Comparison of ENCODE assay signal across 34 cellular contexts in genomic region chr16:24617502-24617901, GRCh38.
"Had no signal": no experiment of that assay in that cellular context is flagged by ENCODE, and none has a peak within 500 bp of the region (broad histone marks: within the 10 kb centered on the region; RNA-seq: fewer than 3 reads in every experiment).

No MANE protein-coding gene starts in this region.

- H3K36me3 ChIP-seq: MG63 had no signal

- H3K9me3 ChIP-seq: MG63 had no signal

- DNase-seq: Karpas-422, Kasumi-1, MG63, MM.1S, MV-4-11, NCI-H1048, NCI-H1092, NCI-H1092 treated with DMSO at 0.1 percent for 48 hours, NCI-H1105, NCI-H1105 treated with DMSO at 0.1 percent for 48 hours, NCI-H1417, NCI-H1417 treated with DMSO at 0.1 percent for 48 hours, NCI-H1436, NCI-H1436 treated with DMSO at 0.1 percent for 48 hours, NCI-H146, NCI-H1694, NCI-H1694 treated with DMSO at 0.1 percent for 48 hours, NCI-H187, NCI-H187 treated with DMSO at 0.1 percent for 48 hours, NCI-H1930, NCI-H2029, NCI-H2029 treated with DMSO at 0.1 percent for 48 hours, NCI-H2081, NCI-H2081 treated with DMSO at 0.1 percent for 48 hours, NCI-H2107, NCI-H2171, NCI-H2171 treated with DMSO at 0.1 percent for 48 hours, NCI-H2227 treated with DMSO at 0.1 percent for 48 hours, NCI-H226, NCI-H345, NCI-H446, NCI-H446 treated with DMSO at 0.1 percent for 48 hours, NCI-H510A, NCI-H510A treated with DMSO at 0.1 percent for 48 hours had no signal

- H3K4me3 ChIP-seq: MG63 had no signal

- H3K27me3 ChIP-seq: MG63 had no signal
